In genomic region chr15:86115138-86115801, GRCh38 we compare ENCODE assay signal across 1 cellular context.
TF ChIP-seq lines count a peak whose summit lies in the region.

No MANE protein-coding gene starts in this region.

TF ChIP-seq in H1, 55 proteins besides CTCF, POLR2A, EP300 and RAD21:
- no peak for TF ChIP-seq CBX8 (IDR thresholded peaks at IDR 0.05; ENCODE audit: borderline replicate concordance, low read depth, low read length)
- TF ChIP-seq CHD2 (IDR thresholded peaks at IDR 0.05; ENCODE audit: low read length) = no peak
- no peak for TF ChIP-seq NRF1 (IDR thresholded peaks at IDR 0.05; ENCODE audit: low read depth, low read length)
- TF ChIP-seq BCL11A (IDR thresholded peaks at IDR 0.05; ENCODE audit: low read depth in 2 of 2, low read length in 2 of 2) = no peak
- TF ChIP-seq SP4 (IDR thresholded peaks at IDR 0.05; ENCODE audit: low read length) = no peak
- no peak for TF ChIP-seq EGR1 (IDR thresholded peaks at IDR 0.05; ENCODE audit: borderline replicate concordance, low read depth, low read length)
- no peak for TF ChIP-seq ATF3 (IDR thresholded peaks at IDR 0.05; ENCODE audit: insufficient read depth, low read depth, low read length)
- no peak for TF ChIP-seq TAF1 (IDR thresholded peaks at IDR 0.05; ENCODE audit: low read depth, low read length)
- TF ChIP-seq RNF2 (IDR thresholded peaks at IDR 0.05; ENCODE audit: borderline replicate concordance, low read depth, low read length, missing control alignments, poor library complexity, severe bottlenecking) = no peak
- no peak for TF ChIP-seq EZH2 (IDR thresholded peaks at IDR 0.05; ENCODE audit: low read depth, low read length, severe bottlenecking)
- no peak for TF ChIP-seq SIRT6 (IDR thresholded peaks at IDR 0.05; ENCODE audit: low read length)
- no peak for TF ChIP-seq TAF7 (optimal IDR thresholded peaks at IDR 0.05; ENCODE audit: borderline replicate concordance, low read depth, low read length)
